Comparison of ENCODE assay signal across 8 cellular contexts in the genomic region with DNA sequence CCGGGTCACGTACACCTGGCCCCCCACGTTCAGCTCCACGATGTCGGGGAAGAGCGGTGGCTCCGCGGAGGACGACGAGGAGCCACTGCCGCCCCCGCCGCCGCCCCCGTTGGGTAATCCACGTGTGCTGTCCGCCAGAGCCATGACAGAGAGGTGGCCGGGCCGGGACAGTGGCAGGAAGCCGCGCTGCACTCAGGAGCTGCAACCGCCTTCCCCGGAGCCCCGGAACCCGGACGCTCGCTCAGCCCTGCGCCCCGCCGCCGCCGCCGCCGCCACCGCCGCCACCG. TPM values are rescaled to one million over a fixed set of nuclear protein-coding genes. Genes with fewer than 3 reads are reported as not detected.
A peak's percentile ranks its signal among the peaks of the same experiment; 100 is the strongest.
DNase-seq lines count a peak whose midpoint lies in the region; ATAC-seq, FAIRE-seq and TF ChIP-seq lines count a peak whose summit lies in the region.

No MANE protein-coding gene starts in this region.

- DNase-seq in MG63 (no peak), H1 (ENCODE audit: low read depth in 1 of 2, low spot score in 2 of 2) (peak in 1 of 2 experiments; percentile 77), osteoblast (ENCODE audit: insufficient read length, low spot score, missing footprints) (no peak), NCI-H2081 treated with DMSO at 0.1 percent for 48 hours (lab: John Stamatoyannopoulos, UW) (no peak), NCI-H2196 (lab: John Stamatoyannopoulos, UW; ENCODE audit: unreplicated experiment) (no peak)

- POLR2A ChIA-PET in H1 (lab: Charles Lee; ENCODE audit: partially characterized antibody): interaction anchor here (0.8 to 1.6 kb wide), 4 partner anchors 10 to 196 kb away, joined by 3 to 4 read pairs (median 3); partner anchors contain the start of gene FBXL3

- H3K36me3 ChIP-seq in MG63: no peaks in the 10 kb centered on the region
- H3K36me3 ChIP-seq in H1 (ENCODE audit: control insufficient read depth in 2 of 4, insufficient read depth in 4 of 4, low read length in 3 of 4): no peaks in the 10 kb centered on the region
- no peaks in the 10 kb centered on the region for H3K36me3 ChIP-seq in osteoblast (ENCODE audit: insufficient read depth, low read length)

- peak overlapping the region; percentile 36 for H4K8ac ChIP-seq in H1 (ENCODE audit: extremely low read depth, insufficient read depth, low read length)

- no peak for TF ChIP-seq POLR2A in H1 (IDR thresholded peaks at IDR 0.05; ENCODE audit: control extremely low read depth in 1 of 2, low read depth in 2 of 2, low read length in 2 of 2)

- no peak for TF ChIP-seq EP300 in H1 (IDR thresholded peaks at IDR 0.05; ENCODE audit: borderline replicate concordance in 1 of 2, low read depth in 2 of 2, low read length in 2 of 2)

- no peaks in the 10 kb centered on the region for H3K27me3 ChIP-seq in MG63
- H3K27me3 ChIP-seq in H1 (replicated peaks in 1 of 4; ENCODE audit: control insufficient read depth in 3 of 4, extremely low read depth in 1 of 4, insufficient read depth in 3 of 4, low read length in 3 of 4): peaks cover 10 to 43% (median 38%) of the 10 kb centered on the region in 4 experiments
- H3K27me3 ChIP-seq in osteoblast (ENCODE audit: insufficient read depth, low read length): no peaks in the 10 kb centered on the region

- no peak overlapping the region for H2BK5ac ChIP-seq in H1 (ENCODE audit: low read depth, low read length)

- H3K18ac ChIP-seq in H1 (ENCODE audit: extremely low read depth, low read length): peak overlapping the region; percentile 9; the same call in 1 of the 2 replicates

- TF ChIP-seq CTCF in H1 (IDR thresholded peaks at IDR 0.05; ENCODE audit: control extremely low read depth in 1 of 3, insufficient read depth in 1 of 3, low read depth in 1 of 3, low read length in 3 of 3) (no peak), osteoblast (IDR thresholded peaks at IDR 0.05; ENCODE audit: extremely low read depth, low read depth, low read length) (no peak)

- H3K27ac ChIP-seq in H1 (ENCODE audit: low read depth, low read length) (no peak overlapping the region), osteoblast (ENCODE audit: low read depth, low read length) (peak overlapping the region; percentile 20)

- H3K4me3 ChIP-seq in MG63: peak overlapping the region; percentile 74
- peak overlapping the region; percentile 67 to 74 (median 70) for H3K4me3 ChIP-seq in H1 (ENCODE audit: extremely low read depth in 1 of 4, insufficient read depth in 2 of 4, low read depth in 3 of 4, low read length in 4 of 4)
- peak overlapping the region; percentile 83 for H3K4me3 ChIP-seq in osteoblast (ENCODE audit: insufficient read depth, low read length)

- FAIRE-seq in H1 (lab: Jason Lieb, UNC): no peak

- CTCF ChIA-PET in H1 (lab: Charles Lee; ENCODE audit: partially characterized antibody): interaction anchor here (0.8 to 3.8 kb wide), 20 partner anchors 9 to 1010 kb away, joined by 3 to 21 read pairs (median 5); no protein-coding TSS in a partner anchor

- no peak for TF ChIP-seq RAD21 in H1 (IDR thresholded peaks at IDR 0.05 in 1 of 2, conservative IDR thresholded peaks at IDR 0.05 in 1 of 2; ENCODE audit: low read depth in 2 of 2, low read length in 2 of 2)

- H3K14ac ChIP-seq in H1 (ENCODE audit: insufficient read length): no peak overlapping the region

- H4K20me1 ChIP-seq in H1 (replicated peaks in 1 of 2; ENCODE audit: control insufficient read depth in 1 of 2, insufficient read depth in 2 of 2, low read length in 2 of 2): no peaks in the 10 kb centered on the region
- no peaks in the 10 kb centered on the region for H4K20me1 ChIP-seq in osteoblast (ENCODE audit: insufficient read depth, low read length)

- no CpG with 5 or more reads among the region's 37 CpGs for WGBS in H1 (ENCODE audit: extremely low coverage in 1 of 2, insufficient coverage in 1 of 2, insufficient read length in 1 of 2, insufficient replicate concordance in 2 of 2, low coverage in 1 of 2, low lambda C conversion rate in 2 of 2, missing lambda C conversion rate in 1 of 2), 2 experiments

- H3K56ac ChIP-seq in H1 (replicated peaks; ENCODE audit: insufficient read length, low read depth, low read length): peak overlapping the region; percentile 11

- H3K4ac ChIP-seq in H1 (replicated peaks; ENCODE audit: insufficient read length, low read depth, low read length): no peak overlapping the region

- H3K79me1 ChIP-seq in H1 (ENCODE audit: low read depth, low read length): no peaks in the 10 kb centered on the region

- H3K9ac ChIP-seq in H1 (replicated peaks in 1 of 4; ENCODE audit: extremely low read depth in 1 of 4, low read depth in 3 of 4, low read length in 3 of 4): peak overlapping the region in 2 of 4 experiments; percentile 20 to 63; a peak in 3 of 7 replicates

- ATAC-seq in GM19372 (IDR thresholded peaks at IDR 0.05; ENCODE audit: low read depth, unreplicated experiment) (peak; percentile 21), GM18858 (IDR thresholded peaks at IDR 0.05; ENCODE audit: unreplicated experiment) (no peak), HG03378 (IDR thresholded peaks at IDR 0.05; ENCODE audit: unreplicated experiment) (no peak)

- H2BK120ac ChIP-seq in H1 (replicated peaks; ENCODE audit: low read depth, low read length): no peak overlapping the region

- no peak overlapping the region for H2BK12ac ChIP-seq in H1 (ENCODE audit: low read depth, low read length)

- H3K23ac ChIP-seq in H1 (ENCODE audit: insufficient read length): no peak overlapping the region

- no peak overlapping the region for H4K91ac ChIP-seq in H1 (replicated peaks; ENCODE audit: insufficient read length, low read length)

- no peak overlapping the region for H4K5ac ChIP-seq in H1 (ENCODE audit: insufficient read length, low read depth, low read length)

- peak overlapping the region; percentile 84; the same call in 1 of the 2 replicates for H2AFZ ChIP-seq in H1 (ENCODE audit: low read length)
- peak overlapping the region; percentile 94 for H2AFZ ChIP-seq in osteoblast (ENCODE audit: low read length)

- H3K9me3 ChIP-seq in MG63: no peaks in the 10 kb centered on the region
- no peaks in the 10 kb centered on the region for H3K9me3 ChIP-seq in H1 (ENCODE audit: insufficient read depth in 2 of 2, low read depth in 1 of 2, low read length in 1 of 2)
- no peaks in the 10 kb centered on the region for H3K9me3 ChIP-seq in osteoblast (ENCODE audit: low read depth, low read length)

- no peak overlapping the region for H2BK20ac ChIP-seq in H1 (ENCODE audit: low read length)

- peak overlapping the region; percentile 59 to 96 for H3K4me2 ChIP-seq in H1 (ENCODE audit: insufficient read depth in 1 of 2, low read depth in 2 of 2, low read length in 2 of 2)
- peak overlapping the region; percentile 93 for H3K4me2 ChIP-seq in osteoblast (ENCODE audit: insufficient read depth, low read length)

- H3K79me2 ChIP-seq in H1 (ENCODE audit: control insufficient read depth in 1 of 2, insufficient read depth in 2 of 2, low read length in 2 of 2) (no peaks in the 10 kb centered on the region), osteoblast (ENCODE audit: insufficient read depth, low read length) (peaks cover 27% of the 10 kb centered on the region)

- no peak overlapping the region for H2BK15ac ChIP-seq in H1 (ENCODE audit: low read length)

- H3K23me2 ChIP-seq in H1 (ENCODE audit: low read depth, low read length): peaks cover 19% of the 10 kb centered on the region; the same call in 1 of the 2 replicates

- no peak overlapping the region for H2AK5ac ChIP-seq in H1 (ENCODE audit: low read depth, low read length)

- H3K4me1 ChIP-seq in H1 (replicated peaks in 1 of 4; ENCODE audit: control insufficient read depth in 3 of 4, insufficient read depth in 4 of 4, low read length in 3 of 4) (peaks cover 0 to 5% (median 4%) of the 10 kb centered on the region in 4 experiments), osteoblast (ENCODE audit: insufficient read depth, low read length) (peaks cover 46% of the 10 kb centered on the region)

TF ChIP-seq in H1, 55 proteins besides CTCF, POLR2A, EP300 and RAD21 (continues in another document):
- TF ChIP-seq RXRA (IDR thresholded peaks at IDR 0.05; ENCODE audit: insufficient read depth, low read depth, low read length) (no peak), KDM5A (IDR thresholded peaks at IDR 0.05; ENCODE audit: low read length) (no peak), KDM4A (IDR thresholded peaks at IDR 0.05; ENCODE audit: low read depth, low read length, severe bottlenecking) (peak; percentile 9), CTBP2 (IDR thresholded peaks at IDR 0.05; ENCODE audit: borderline replicate concordance, insufficient read depth, insufficient read length, low read length) (no peak), JUND (IDR thresholded peaks at IDR 0.05; ENCODE audit: low read length) (no peak), BRCA1 (IDR thresholded peaks at IDR 0.05; ENCODE audit: low read depth, low read length) (no peak), PHF8 (conservative IDR thresholded peaks at IDR 0.05; ENCODE audit: low read depth, low read length) (0 out of 2 replicates have a peak, but pooled peaks have one; percentile 1)

RNA-seq across cellular contexts. Expression of gene KCTD12, which starts 0.3 kb away (rescaled TPM):
- 14.9 and 19.3 TPM in 2 replicates for total RNA-seq in MG63 (2014; rRNA removed; shearing (Covaris generic); ENCODE audit: low replicate concordance)
- total RNA-seq in H1 (2021; fragmentation: NEBNext Ultra II Directional; extraction: Animal tissue kit (Norgen Biotek cat#: 25700)): 9.1 and 9.6 TPM in 2 replicates
- polyA plus RNA-seq in H1 (2011; rRNA removed): 2.5 and 2.7 TPM in 2 replicates
- polyA plus RNA-seq in H1 (2011; cell fraction: cytosol; rRNA removed): 2.1 TPM
- polyA plus RNA-seq in H1 (2011; cell fraction: nucleus; rRNA removed): 3.3 TPM
- 2.6 to 4.9 TPM (median 3.5 TPM) in 4 replicates for polyA plus RNA-seq in H1 (2012, experiment 1 of 2)
- 0.73 TPM for polyA plus RNA-seq in H1 (2012, experiment 2 of 2)
- 5.1 TPM for polyA plus RNA-seq in H1 (2013, experiment 1 of 2)
- 4.5 TPM for polyA plus RNA-seq in H1 (2013, experiment 2 of 2)
- polyA minus RNA-seq in H1 (2011; rRNA and poly(A)+ RNA removed): 3.5 and 4.1 TPM in 2 replicates
- polyA minus RNA-seq in H1 (2011; cell fraction: cytosol; rRNA and poly(A)+ RNA removed): 4.3 TPM
- 5.7 TPM for polyA minus RNA-seq in H1 (2011; cell fraction: nucleus; rRNA and poly(A)+ RNA removed)
- total RNA-seq in osteoblast: 29.0 and 56.0 TPM in 2 replicates
